In the genomic region with DNA sequence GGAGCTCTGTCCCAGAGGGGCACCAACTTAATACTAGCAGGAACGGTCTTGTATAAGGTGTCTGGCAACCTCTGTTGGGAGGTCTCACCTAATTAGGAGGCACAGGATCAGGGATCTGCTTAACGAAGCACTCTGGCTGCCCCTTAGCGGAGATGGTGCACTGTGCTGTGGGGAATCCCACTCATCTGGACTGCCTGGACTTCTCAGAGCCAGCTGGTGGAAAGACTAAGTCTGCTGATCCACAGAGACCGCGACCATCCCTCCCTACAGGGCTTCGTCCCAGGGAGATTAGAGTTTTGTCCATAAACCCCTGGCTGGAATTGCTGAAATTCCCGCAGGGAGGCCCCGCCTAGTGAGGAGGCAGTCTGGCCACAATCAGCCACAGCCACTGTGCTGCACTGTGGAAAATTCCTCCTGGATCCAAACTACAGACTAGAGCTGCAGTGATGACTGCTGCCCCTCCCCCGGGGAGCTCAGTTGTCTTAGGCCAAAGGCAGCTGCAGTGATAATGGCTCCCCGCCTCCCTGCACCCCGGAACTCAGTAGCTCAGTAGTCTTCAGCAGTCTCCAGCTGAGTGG, we compare ENCODE assay signal across 27 cellular contexts. TPM values are rescaled to one million over a fixed set of nuclear protein-coding genes. Genes with fewer than 3 reads are reported as not detected.
DNase-seq lines count a peak whose midpoint lies in the region; ATAC-seq and TF ChIP-seq lines count a peak whose summit lies in the region.
"Had no signal": no experiment of that assay in that cellular context is flagged by ENCODE, and none has a peak within 500 bp of the region (broad histone marks: within the 10 kb centered on the region; RNA-seq: fewer than 3 reads in every experiment).

No MANE protein-coding gene starts in this region.

- peak overlapping the region; percentile 21 for H3K14ac ChIP-seq in trophoblast cell (ENCODE audit: low read length)

- 61% methylated on average over 11 of the region's 11 CpGs for WGBS in hepatocyte (ENCODE audit: low lambda C conversion rate, missing lambda C conversion rate)
- no CpG with 5 or more reads among the region's 11 CpGs for WGBS in trophoblast cell (ENCODE audit: extremely low coverage, insufficient coverage, insufficient read length)

- H2AFZ ChIP-seq in hepatocyte = no peak overlapping the region
- peak overlapping the region; percentile 23 for H2AFZ ChIP-seq in trophoblast cell (ENCODE audit: insufficient read depth, low read length, poor library complexity)
- H2AFZ ChIP-seq: GM23248 had no signal

- no peak overlapping the region for H3K4ac ChIP-seq in trophoblast cell (ENCODE audit: low read depth, low read length)

- H3K18ac ChIP-seq in trophoblast cell (ENCODE audit: low read length) = no peak overlapping the region

- H3K27ac ChIP-seq in hepatocyte = peak overlapping the region; percentile 5
- peak overlapping the region; percentile 72 for H3K27ac ChIP-seq in trophoblast cell (ENCODE audit: low read depth, low read length)
- H3K27ac ChIP-seq: ascending aorta, GM23248, heart left ventricle, ovary, VCaP had no signal

- peaks cover 2% of the 10 kb centered on the region for H3K79me1 ChIP-seq in trophoblast cell (ENCODE audit: low read length)

- H3K23ac ChIP-seq in trophoblast cell (ENCODE audit: low read length) = no peak overlapping the region

- ATAC-seq in HG03457 (IDR thresholded peaks at IDR 0.05; ENCODE audit: unreplicated experiment) (no peak), GM21529 (IDR thresholded peaks at IDR 0.05; ENCODE audit: unreplicated experiment) (no peak)
- ATAC-seq: heart left ventricle; mucosa of descending colon; Panc1; stimulated activated naive CD8-positive, alpha-beta T cell treated with anti-CD3 and anti-CD28 coated beads, Interleukin-15, Interleukin-2, amounts not matched to agents 100 U/mL and 50 U/mL, for 24 hours had no signal

- H3K36me3 ChIP-seq in hepatocyte (replicated peaks; ENCODE audit: insufficient read depth, low read depth) (no peaks in the 10 kb centered on the region), trophoblast cell (ENCODE audit: control insufficient read depth in 1 of 2, insufficient read depth in 2 of 2, low read length in 2 of 2) (no peaks in the 10 kb centered on the region)
- H3K36me3 ChIP-seq: ascending aorta, heart left ventricle, ovary had no signal

- H2BK120ac ChIP-seq in trophoblast cell (ENCODE audit: insufficient read depth, low read length, poor library complexity) = peak overlapping the region; percentile 55

- peak overlapping the region; percentile 25 for H2BK12ac ChIP-seq in trophoblast cell (ENCODE audit: low read length)

- H3K79me2 ChIP-seq in hepatocyte (no peaks in the 10 kb centered on the region), trophoblast cell (ENCODE audit: control insufficient read depth, insufficient read depth, low read length, poor library complexity) (no peaks in the 10 kb centered on the region)

- H3K9me3 ChIP-seq in hepatocyte (ENCODE audit: low read depth) = no peaks in the 10 kb centered on the region
- peaks cover 2% of the 10 kb centered on the region for H3K9me3 ChIP-seq in trophoblast cell (ENCODE audit: insufficient read depth, low read depth, low read length)
- H3K9me3 ChIP-seq: mucosa of descending colon, ovary had no signal

- no peak for TF ChIP-seq CTCF in hepatocyte (IDR thresholded peaks at IDR 0.05; ENCODE audit: poor library complexity)

- H3K4me2 ChIP-seq in hepatocyte = peak overlapping the region; percentile 56
- peak overlapping the region; percentile 44 for H3K4me2 ChIP-seq in trophoblast cell (ENCODE audit: low read length)

- H3K4me3 ChIP-seq in hepatocyte = no peak overlapping the region
- no peak overlapping the region for H3K4me3 ChIP-seq in trophoblast cell (ENCODE audit: low read depth, low read length)
- H3K4me3 ChIP-seq: ascending aorta, GM23248, heart left ventricle, lung, mucosa of descending colon, ovary had no signal

- H4K91ac ChIP-seq in trophoblast cell (ENCODE audit: low read depth, low read length) = peak overlapping the region; percentile 68

- peak overlapping the region; percentile 62 for H4K8ac ChIP-seq in trophoblast cell (ENCODE audit: low read depth, low read length)

- H3K27me3 ChIP-seq in hepatocyte (no peaks in the 10 kb centered on the region), trophoblast cell (ENCODE audit: insufficient read depth, low read length) (no peaks in the 10 kb centered on the region)
- H3K27me3 ChIP-seq: ascending aorta, heart left ventricle, ovary had no signal

- peaks cover 7% of the 10 kb centered on the region for H3K4me1 ChIP-seq in hepatocyte (ENCODE audit: insufficient read depth)
- H3K4me1 ChIP-seq in trophoblast cell (ENCODE audit: control insufficient read depth in 1 of 2, insufficient read depth in 2 of 2, low read length in 2 of 2) = peaks cover 9 to 10% of the 10 kb centered on the region in 2 experiments
- H3K4me1 ChIP-seq: ascending aorta, heart left ventricle had no signal

- no peaks in the 10 kb centered on the region for H4K20me1 ChIP-seq in hepatocyte (ENCODE audit: insufficient read depth, poor library complexity, severe bottlenecking)

- H3K9me2 ChIP-seq in hepatocyte (replicated peaks; ENCODE audit: insufficient read depth) = no peaks in the 10 kb centered on the region

- H4K12ac ChIP-seq in trophoblast cell (ENCODE audit: low read depth, low read length) = no peak overlapping the region

- no peak overlapping the region for H2AK5ac ChIP-seq in trophoblast cell (ENCODE audit: low read length)

- H3K9ac ChIP-seq in trophoblast cell (ENCODE audit: low read length) = no peak overlapping the region
- H3K9ac ChIP-seq: GM23248 had no signal

- H2BK5ac ChIP-seq in trophoblast cell (ENCODE audit: low read depth, low read length, poor library complexity) = peak overlapping the region; percentile 33

- DNase-seq in HuH-7 (ENCODE audit: low spot score) (peak; percentile 51), amniotic epithelial cell (ENCODE audit: low read depth) (peak; percentile 40), hepatocyte (ENCODE audit: low spot score) (peak; percentile 54), trophoblast cell (no peak), NCI-H526 (lab: John Stamatoyannopoulos, UW) (no peak)
- DNase-seq in central memory CD4-positive, alpha-beta T cell = no peak
- DNase-seq: activated CD4-positive, alpha-beta T cell treated with anti-CD3 and anti-CD28 coated beads, Interleukin-2, amount 10 ng/mL, durations not matched to agents 24 days and 14 days; activated effector memory CD4-positive, alpha-beta T cell treated with anti-CD3 and anti-CD28 coated beads, Interleukin-2, amount 50 U/mL, for 16 hours; C1 segment of cervical spinal cord; foreskin fibroblast; GM23248; heart left ventricle; HFFc6; mucosa of descending colon; NCI-H1092 treated with DMSO at 0.1 percent for 48 hours; NCI-H187 treated with DMSO at 0.1 percent for 48 hours; NCI-H524; ovary; Right ventricle myocardium superior; small intestine; stimulated activated naive CD8-positive, alpha-beta T cell treated with anti-CD3 and anti-CD28 coated beads, Interleukin-15, Interleukin-2, amounts not matched to agents 100 U/mL and 50 U/mL, for 24 hours had no signal

RNA-seq across cellular contexts. Expression of gene ZCCHC4, which starts 22.0 kb away (rescaled TPM):
- total RNA-seq in hepatocyte = 9.1 and 13.0 TPM in 2 replicates
- 3.9 and 4.7 TPM in 2 replicates for polyA plus RNA-seq in hepatocyte
- 8.5 and 9.3 TPM in 2 replicates for polyA plus RNA-seq in trophoblast cell (2013)

RNA-seq across cellular contexts. Expression of gene PI4K2B, which starts 56.7 kb away (rescaled TPM):
- total RNA-seq in hepatocyte = 41.4 and 44.1 TPM in 2 replicates
- polyA plus RNA-seq in hepatocyte = 11.8 and 12.6 TPM in 2 replicates
- 11.4 and 11.5 TPM in 2 replicates for polyA plus RNA-seq in trophoblast cell (2013)

Comparison
In these comparisons a context has a peak if more than half of its experiments do, and no peak if none do; other contexts are left out.
1. DNase-seq: peak in HuH-7 (single experiment), amniotic epithelial cell (single experiment) and hepatocyte (single experiment); none in trophoblast cell (0 of 2), central memory CD4-positive, alpha-beta T cell (single experiment) and NCI-H526 (0 of 2).